Comparison of ENCODE assay signal across 1 cellular context in genomic region chr17:78408476-78409020, GRCh38.
TF ChIP-seq lines count a peak whose summit lies in the region.

No MANE protein-coding gene starts in this region.

TF ChIP-seq in HCT116, 20 proteins besides CTCF, POLR2A, EP300 and RAD21 (continued from another document):
- TF ChIP-seq REST (IDR thresholded peaks at IDR 0.05; ENCODE audit: low read depth) (no peak), FOSL1 (IDR thresholded peaks at IDR 0.05; ENCODE audit: low read depth) (no peak), POLR2AphosphoS5 (IDR thresholded peaks at IDR 0.05; ENCODE audit: low read depth, low read length) (no peak), ZNF274 (IDR thresholded peaks at IDR 0.05; ENCODE audit: low read depth, low read length) (no peak), EGR1 (IDR thresholded peaks at IDR 0.05; ENCODE audit: low read depth) (no peak), ZBTB33 (IDR thresholded peaks at IDR 0.05; ENCODE audit: extremely low read depth, insufficient replicate concordance, low read length) (no peak), ATF3 (IDR thresholded peaks at IDR 0.05) (no peak), CEBPB (IDR thresholded peaks at IDR 0.05; ENCODE audit: low read depth) (no peak), EZH2 (IDR thresholded peaks at IDR 0.05) (no peak), MAX (IDR thresholded peaks at IDR 0.05) (no peak), CBX3 (IDR thresholded peaks at IDR 0.05; ENCODE audit: low read depth) (no peak), JUND (IDR thresholded peaks at IDR 0.05) (no peak), TCF7L2 (IDR thresholded peaks at IDR 0.05; ENCODE audit: borderline replicate concordance, extremely low read depth, insufficient read depth, insufficient read length) (no peak), YY1 (IDR thresholded peaks at IDR 0.05; ENCODE audit: extremely low read depth, insufficient replicate concordance, low read depth, low read length) (no peak), SP1 (IDR thresholded peaks at IDR 0.05; ENCODE audit: low read depth) (no peak)
